Comparison of ENCODE assay signal across 8 cellular contexts in the genomic region with DNA sequence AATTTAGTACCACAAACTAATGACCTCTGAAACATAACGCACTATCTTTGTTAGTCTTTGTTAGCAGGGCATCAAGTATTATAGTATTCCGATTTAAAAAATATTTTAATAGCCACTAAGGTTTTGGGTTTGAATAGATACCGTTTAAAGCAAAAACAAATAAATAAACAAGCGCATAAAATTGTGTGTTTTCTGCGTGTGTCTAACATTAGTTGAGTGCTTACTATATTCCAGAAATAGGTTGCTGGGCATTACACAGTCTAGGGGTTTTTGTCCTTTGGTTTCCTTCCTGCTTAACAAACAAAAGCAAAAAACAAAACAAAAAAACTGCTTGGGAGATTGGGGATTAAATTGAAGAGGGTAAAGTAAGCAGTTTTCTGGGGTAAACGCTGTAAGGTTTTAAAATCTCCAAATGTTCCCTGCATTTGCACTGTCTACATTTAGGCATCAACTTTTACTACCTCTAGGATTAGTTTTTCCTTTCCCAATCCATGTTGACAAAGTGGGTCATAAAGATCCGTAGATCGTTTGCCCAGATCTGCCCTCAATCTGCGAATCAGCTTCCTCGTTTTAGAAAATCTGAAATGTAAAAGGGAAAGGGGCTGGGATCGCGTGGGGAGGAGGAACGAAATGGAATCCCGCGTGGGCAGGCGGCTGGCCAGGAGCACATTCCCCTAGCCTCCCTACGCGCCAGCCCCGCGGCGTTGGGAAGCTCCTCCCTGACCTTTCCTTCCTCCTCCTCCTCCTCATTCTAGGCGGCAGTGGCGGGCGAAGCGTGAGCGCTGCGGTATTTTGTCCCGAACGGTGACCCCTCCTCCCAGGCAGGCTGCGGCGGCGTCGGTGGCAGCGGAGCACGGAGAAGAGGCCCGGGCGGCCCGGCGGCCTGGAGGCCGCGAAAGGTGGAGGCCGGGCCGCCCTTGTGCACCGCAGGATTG. TPM values are rescaled to one million over a fixed set of nuclear protein-coding genes. Genes with fewer than 3 reads are reported as not detected.
DNase-seq lines count a peak whose midpoint lies in the region; ATAC-seq and TF ChIP-seq lines count a peak whose summit lies in the region.

Gene KCTD3, plus strand, starts transcription at position 749 of the 935 bp plus-strand sequence. CDS start 382 bp downstream, outside the sequence.

- DNase-seq in DMS153 treated with DMSO at 0.1 percent for 48 hours (lab: John Stamatoyannopoulos, UW; ENCODE audit: unreplicated experiment) (peak; percentile 54), neural progenitor cell (ENCODE audit: low spot score) (peak; percentile 88), tibial nerve (ENCODE audit: low spot score in 2 of 2) (peak; percentile 45 to 46)
- peak; percentile 72 for DNase-seq in activated naive CD4-positive, alpha-beta T cell treated with anti-CD3 and anti-CD28 coated beads for 36 hours

- peak within 1 kb of the TSS; percentile 50 for H3K27ac Mint-ChIP-seq in activated naive CD4-positive, alpha-beta T cell treated with anti-CD3 and anti-CD28 coated beads for 36 hours
- peak within 1 kb of the TSS; percentile 98 for H3K27ac Mint-ChIP-seq in neural progenitor cell

- H3K27ac ChIP-seq in HUES6 (ENCODE audit: low read depth, low read length) = peak within 1 kb of the TSS; percentile 71
- H3K27ac ChIP-seq in OCI-LY1 (ENCODE audit: low read depth, low read length, poor library complexity, severe bottlenecking) = no peak within 1 kb of the TSS
- peak within 1 kb of the TSS; percentile 86 to 96 (median 94) for H3K27ac ChIP-seq in gastroesophageal sphincter
- H3K27ac ChIP-seq in neural progenitor cell = peak within 1 kb of the TSS; percentile 79
- peak within 1 kb of the TSS; percentile 91 to 97 (median 94) for H3K27ac ChIP-seq in tibial nerve

- H3K27me3 ChIP-seq in HUES6 (ENCODE audit: control insufficient read depth, insufficient read depth, low read length) (no peaks in the 10 kb centered on the region), OCI-LY1 (ENCODE audit: insufficient read depth, low read length) (no peaks in the 10 kb centered on the region), gastroesophageal sphincter (no peaks in the 10 kb centered on the region), neural progenitor cell (no peaks in the 10 kb centered on the region), tibial nerve (no peaks in the 10 kb centered on the region)

- peak within 1 kb of the TSS; percentile 92 for H3K9ac ChIP-seq in HUES6 (ENCODE audit: low read length)
- H3K9ac ChIP-seq in OCI-LY1 (ENCODE audit: low read length) = no peak within 1 kb of the TSS; the same call in 1 of the 2 replicates
- H3K9ac ChIP-seq in neural progenitor cell = peak within 1 kb of the TSS; percentile 11

- H2AFZ ChIP-seq in OCI-LY1 (ENCODE audit: low read length) = no peak within 1 kb of the TSS
- H2AFZ ChIP-seq in neural progenitor cell (replicated peaks) = peak within 1 kb of the TSS; percentile 37

- intact Hi-C loops in activated naive CD4-positive, alpha-beta T cell treated with anti-CD3 and anti-CD28 coated beads for 36 hours (cut with micrococcal nuclease) = loop anchor here (2.0 to 5.0 kb wide), 2 partner anchors 964 to 1580 kb away; partner anchors contain the start of genes CENPF and PROX1

- 12 to 21% methylated on average over 14 to 32 of the region's 44 CpGs for WGBS in gastroesophageal sphincter (ENCODE audit: low coverage in 1 of 2), 2 donors
- WGBS in tibial nerve, 2 donors = 7 to 8% methylated on average over 35 to 44 of the region's 44 CpGs

- no peaks in the 10 kb centered on the region for H3K9me3 Mint-ChIP-seq in activated naive CD4-positive, alpha-beta T cell treated with anti-CD3 and anti-CD28 coated beads for 36 hours
- no peaks in the 10 kb centered on the region for H3K9me3 Mint-ChIP-seq in neural progenitor cell

- no peaks in the 10 kb centered on the region for H3K36me3 Mint-ChIP-seq in activated naive CD4-positive, alpha-beta T cell treated with anti-CD3 and anti-CD28 coated beads for 36 hours (ENCODE audit: low read depth)
- H3K36me3 Mint-ChIP-seq in neural progenitor cell = peaks cover 9% of the 10 kb centered on the region

- no peaks in the 10 kb centered on the region for H3K9me3 ChIP-seq in HUES6 (ENCODE audit: control insufficient read depth, insufficient read depth, low read depth, low read length)
- H3K9me3 ChIP-seq in OCI-LY1 (ENCODE audit: low read length) = no peaks in the 10 kb centered on the region
- no peaks in the 10 kb centered on the region for H3K9me3 ChIP-seq in gastroesophageal sphincter
- H3K9me3 ChIP-seq in neural progenitor cell (ENCODE audit: low read depth) = no peaks in the 10 kb centered on the region
- H3K9me3 ChIP-seq in tibial nerve = no peaks in the 10 kb centered on the region

- H3K79me2 ChIP-seq in OCI-LY1 (ENCODE audit: insufficient read depth, low read length) (no peaks in the 10 kb centered on the region), neural progenitor cell (ENCODE audit: low read depth) (peaks cover 51% of the 10 kb centered on the region)

- H3K4me3 ChIP-seq in HUES6 (ENCODE audit: low read depth, low read length) (peak within 1 kb of the TSS; percentile 93), OCI-LY1 (ENCODE audit: low read depth, low read length, poor library complexity, severe bottlenecking) (peak within 1 kb of the TSS; percentile 41), gastroesophageal sphincter (peak within 1 kb of the TSS; percentile 86 to 90), neural progenitor cell (peak within 1 kb of the TSS; percentile 85), tibial nerve (peak within 1 kb of the TSS; percentile 74 to 91 (median 86))

- H3K4me2 ChIP-seq in OCI-LY1 (ENCODE audit: low read length) (peak within 1 kb of the TSS; percentile 55), neural progenitor cell (peak within 1 kb of the TSS; percentile 79)

- peak; percentile 68 for ATAC-seq in GM21528 (IDR thresholded peaks at IDR 0.05; ENCODE audit: low FRiP score, unreplicated experiment)
- ATAC-seq in gastroesophageal sphincter = peak; percentile 88

- peak within 1 kb of the TSS; percentile 93 for H3K4me3 Mint-ChIP-seq in activated naive CD4-positive, alpha-beta T cell treated with anti-CD3 and anti-CD28 coated beads for 36 hours
- H3K4me3 Mint-ChIP-seq in neural progenitor cell = peak within 1 kb of the TSS; percentile 96

- no peaks in the 10 kb centered on the region for H3K9me2 ChIP-seq in OCI-LY1 (ENCODE audit: low read depth, low read length)

- H4K20me1 ChIP-seq in OCI-LY1 (ENCODE audit: insufficient read depth, low read length) (no peaks in the 10 kb centered on the region), neural progenitor cell (ENCODE audit: low read depth) (peaks cover 10% of the 10 kb centered on the region)

- peaks cover 24% of the 10 kb centered on the region for H3K4me1 Mint-ChIP-seq in activated naive CD4-positive, alpha-beta T cell treated with anti-CD3 and anti-CD28 coated beads for 36 hours (ENCODE audit: low read depth)
- H3K4me1 Mint-ChIP-seq in neural progenitor cell = peaks cover 21% of the 10 kb centered on the region

- peaks cover 10% of the 10 kb centered on the region for H3K27me3 Mint-ChIP-seq in activated naive CD4-positive, alpha-beta T cell treated with anti-CD3 and anti-CD28 coated beads for 36 hours (ENCODE audit: low read depth)
- H3K27me3 Mint-ChIP-seq in neural progenitor cell (ENCODE audit: insufficient read depth, low read depth) = peaks cover 4% of the 10 kb centered on the region

- H3K36me3 ChIP-seq in HUES6 (ENCODE audit: control insufficient read depth, insufficient read depth, low read length) = no peaks in the 10 kb centered on the region
- no peaks in the 10 kb centered on the region for H3K36me3 ChIP-seq in OCI-LY1 (ENCODE audit: insufficient read depth, low read length)
- H3K36me3 ChIP-seq in gastroesophageal sphincter = no peaks in the 10 kb centered on the region
- no peaks in the 10 kb centered on the region for H3K36me3 ChIP-seq in neural progenitor cell
- H3K36me3 ChIP-seq in tibial nerve = no peaks in the 10 kb centered on the region

- CTCF ChIA-PET in activated naive CD4-positive, alpha-beta T cell treated with anti-CD3 and anti-CD28 coated beads for 36 hours (lab: Charles Lee) = interaction anchor here (1.5 kb wide), 1 partner anchor 38 kb away, joined by 3 read pairs; no protein-coding TSS in a partner anchor

- H3F3A ChIP-seq in OCI-LY1 (ENCODE audit: insufficient read depth, low read length) = no peaks in the 10 kb centered on the region
- H3F3A ChIP-seq in neural progenitor cell (ENCODE audit: low read depth) = peaks cover 13% of the 10 kb centered on the region

- TF ChIP-seq POLR2A in gastroesophageal sphincter (IDR thresholded peaks at IDR 0.05) = peak; percentile 58 to 66
- TF ChIP-seq POLR2A in tibial nerve (IDR thresholded peaks at IDR 0.05) = peak; percentile 3 to 38

- TF ChIP-seq CTCF in OCI-LY1 (IDR thresholded peaks at IDR 0.05; ENCODE audit: low read length) = no peak
- no peak for TF ChIP-seq CTCF in gastroesophageal sphincter (IDR thresholded peaks at IDR 0.05)
- no peak for TF ChIP-seq CTCF in neural progenitor cell (IDR thresholded peaks at IDR 0.05)
- no peak for TF ChIP-seq CTCF in tibial nerve (IDR thresholded peaks at IDR 0.05)

- no peak for TF ChIP-seq EP300 in gastroesophageal sphincter (IDR thresholded peaks at IDR 0.05)
- TF ChIP-seq EP300 in tibial nerve (IDR thresholded peaks at IDR 0.05) = peak in 1 of 2 donors; percentile 84

- H3K4me1 ChIP-seq in HUES6 (ENCODE audit: control insufficient read depth, insufficient read depth, low read length) (0 out of 2 replicates have a peak, but pooled peaks cover 8% of the 10 kb centered on the region), OCI-LY1 (ENCODE audit: insufficient read depth, low read length, severe bottlenecking) (peaks cover 6% of the 10 kb centered on the region), gastroesophageal sphincter (peaks cover 0 to 40% (median 14%) of the 10 kb centered on the region in 3 donors), neural progenitor cell (peaks cover 6% of the 10 kb centered on the region), tibial nerve (peaks cover 0 to 38% (median 21%) of the 10 kb centered on the region in 4 donors)

RNA-seq across cellular contexts. Expression of gene KCTD3, which starts in this region (rescaled TPM):
- 1 to 10 TPM; 3.2 to 3.5 TPM for total RNA-seq in activated naive CD4-positive, alpha-beta T cell treated with anti-CD3 and anti-CD28 coated beads for 36 hours
- total RNA-seq in gastroesophageal sphincter = 10 to 100 TPM; 67.9 to 77.3 (median 73.9) TPM
- total RNA-seq in neural progenitor cell (ENCODE audit: low replicate concordance) = 52.7 and 70.1 TPM in 2 replicates
- total RNA-seq in tibial nerve = 10 to 100 TPM; 62.4 to 99.8 (median 82.0) TPM

Comparison
In these comparisons a context has a peak if more than half of its experiments do, and no peak if none do; other contexts are left out.
1. RNA of gene KCTD3 (total RNA-seq): 62.4 to 99.8 TPM in tibial nerve, 67.9 to 77.3 TPM in gastroesophageal sphincter and 52.7 to 70.1 TPM in neural progenitor cell; 3.2 to 3.5 TPM in activated naive CD4-positive, alpha-beta T cell treated with anti-CD3 and anti-CD28 coated beads for 36 hours; every median in the first group is over 10 times any median in the second.
2. H3K4me3 ChIP-seq: peak in every context shown above with its lines; median percentile 93 in HUES6; 88 in gastroesophageal sphincter; 86 in tibial nerve; 85 in neural progenitor cell; 41 in OCI-LY1.
3. Peak in every context shown above with its lines, with median percentiles within 50 percentile points of each other: DNase-seq.